Comparison of ENCODE assay signal across 12 cellular contexts in the genomic region with DNA sequence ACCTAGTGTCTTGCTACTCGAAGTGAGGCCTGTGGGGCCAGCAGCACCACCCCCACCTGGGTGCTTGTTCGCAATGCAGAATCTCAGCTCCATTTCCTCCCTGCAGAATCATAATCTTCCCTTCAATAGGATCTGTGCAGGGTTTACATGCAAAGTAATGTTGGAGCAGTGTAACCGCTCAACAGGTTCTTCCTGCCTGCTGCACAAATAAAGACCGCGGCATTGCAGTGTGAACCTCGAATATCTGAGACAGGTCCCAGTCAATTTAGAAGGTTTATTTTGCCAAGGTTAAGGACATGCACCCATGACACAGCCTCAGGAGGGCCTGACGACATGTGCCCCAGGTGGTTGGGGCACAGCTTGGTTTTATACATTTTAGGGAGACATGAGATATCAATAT.
"Had no signal": no experiment of that assay in that cellular context is flagged by ENCODE, and none has a peak within 500 bp of the region (broad histone marks: within the 10 kb centered on the region; RNA-seq: fewer than 3 reads in every experiment).

No MANE protein-coding gene starts in this region.

- H3K4me3 Mint-ChIP-seq: activated CD4-positive, alpha-beta memory T cell treated with anti-CD3 and anti-CD28 coated beads, Interleukin-2, amount 10 ng/mL, durations not matched to agents 7 days and 5 days; activated naive CD8-positive, alpha-beta T cell treated with anti-CD3 and anti-CD28 coated beads, Interleukin-2, amount 10 ng/mL, durations not matched to agents 7 days and 5 days; stimulated activated memory B cell treated with anti-CD40 and anti-IgM and Interleukin-4, amounts not matched to agents 10 μg/mL and 1 μg/mL and 100 μg/mL, for 72 hours; T-cell had no signal

- H3K36me3 Mint-ChIP-seq: activated naive CD8-positive, alpha-beta T cell treated with anti-CD3 and anti-CD28 coated beads, Interleukin-2, amount 10 ng/mL, durations not matched to agents 7 days and 5 days; stimulated activated memory B cell treated with anti-CD40 and anti-IgM and Interleukin-4, amounts not matched to agents 10 μg/mL and 1 μg/mL and 100 μg/mL, for 72 hours; T-cell had no signal

- H3K27me3 ChIP-seq: ascending aorta, colonic mucosa, right atrium auricular region, tibial artery, vagina had no signal

- H3K9me3 Mint-ChIP-seq: activated CD4-positive, alpha-beta memory T cell treated with anti-CD3 and anti-CD28 coated beads, Interleukin-2, amount 10 ng/mL, durations not matched to agents 7 days and 5 days had no signal

- H3K9me3 ChIP-seq: ascending aorta, colonic mucosa, right atrium auricular region, tibial artery, vagina had no signal

- ATAC-seq: stimulated activated memory B cell treated with anti-CD40 and anti-IgM and Interleukin-4, amounts not matched to agents 10 μg/mL and 1 μg/mL and 100 μg/mL, for 72 hours; T-cell had no signal

- H3K4me3 ChIP-seq: ascending aorta, colonic mucosa, right atrium auricular region, tibial artery, vagina had no signal

- H3K36me3 ChIP-seq: ascending aorta, colonic mucosa, right atrium auricular region, tibial artery, vagina had no signal

- H3K27ac Mint-ChIP-seq: activated CD4-positive, alpha-beta memory T cell treated with anti-CD3 and anti-CD28 coated beads, Interleukin-2, amount 10 ng/mL, durations not matched to agents 7 days and 5 days; activated naive CD8-positive, alpha-beta T cell treated with anti-CD3 and anti-CD28 coated beads, Interleukin-2, amount 10 ng/mL, durations not matched to agents 7 days and 5 days; stimulated activated memory B cell treated with anti-CD40 and anti-IgM and Interleukin-4, amounts not matched to agents 10 μg/mL and 1 μg/mL and 100 μg/mL, for 72 hours; T-cell had no signal

- H3K27ac ChIP-seq: ascending aorta, colonic mucosa, right atrium auricular region, tibial artery, vagina had no signal

- H3K4me1 ChIP-seq: ascending aorta, colonic mucosa, tibial artery had no signal

- H3K4me1 Mint-ChIP-seq: stimulated activated memory B cell treated with anti-CD40 and anti-IgM and Interleukin-4, amounts not matched to agents 10 μg/mL and 1 μg/mL and 100 μg/mL, for 72 hours; T-cell had no signal

- H3K27me3 Mint-ChIP-seq: activated CD4-positive, alpha-beta memory T cell treated with anti-CD3 and anti-CD28 coated beads, Interleukin-2, amount 10 ng/mL, durations not matched to agents 7 days and 5 days; stimulated activated memory B cell treated with anti-CD40 and anti-IgM and Interleukin-4, amounts not matched to agents 10 μg/mL and 1 μg/mL and 100 μg/mL, for 72 hours; T-cell had no signal

- DNase-seq: activated CD4-positive, alpha-beta memory T cell treated with anti-CD3 and anti-CD28 coated beads, Interleukin-2, amount 10 ng/mL, durations not matched to agents 7 days and 5 days; activated naive CD8-positive, alpha-beta T cell treated with anti-CD3 and anti-CD28 coated beads, Interleukin-2, amount 10 ng/mL, durations not matched to agents 7 days and 5 days; activated T-cell treated with anti-CD3 and anti-CD28 coated beads, Interleukin-2, amount 50 U/mL, for 48 hours; colonic mucosa; small intestine; T-cell; T1000; tibial artery had no signal
